Comparison of ENCODE assay signal across 15 cellular contexts in the genomic region with DNA sequence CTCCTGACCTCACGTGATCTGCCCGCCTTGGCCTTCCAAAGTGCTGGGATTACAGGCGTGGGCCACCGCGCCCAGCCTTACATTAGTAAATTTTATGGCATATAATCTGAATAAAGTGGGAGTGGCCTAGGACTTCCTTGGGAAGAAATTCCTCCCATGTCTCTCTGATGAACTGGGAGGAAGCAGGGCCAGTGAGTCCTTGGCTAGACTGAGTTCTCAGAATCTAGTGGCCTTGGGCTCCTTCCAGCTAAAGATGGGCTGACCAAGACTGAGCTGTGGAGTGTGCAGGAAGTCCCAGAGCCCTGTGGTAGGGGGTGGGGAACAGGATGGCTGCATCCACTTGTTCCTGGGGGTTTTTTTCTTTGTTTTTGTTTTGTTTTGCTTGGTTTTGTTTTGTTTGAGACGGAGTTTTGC. TPM values are rescaled to one million over a fixed set of nuclear protein-coding genes. Genes with fewer than 3 reads are reported as not detected.
A peak's percentile ranks its signal among the peaks of the same experiment; 100 is the strongest.
DNase-seq lines count a peak whose midpoint lies in the region; ATAC-seq, FAIRE-seq and TF ChIP-seq lines count a peak whose summit lies in the region.
"Had no signal": no experiment of that assay in that cellular context is flagged by ENCODE, and none has a peak within 500 bp of the region (broad histone marks: within the 10 kb centered on the region; RNA-seq: fewer than 3 reads in every experiment).

No MANE protein-coding gene starts in this region.

- no peak overlapping the region for H3K27ac Mint-ChIP-seq in natural killer cell
- H3K27ac Mint-ChIP-seq: activated naive CD4-positive, alpha-beta T cell treated with anti-CD3 and anti-CD28 coated beads, Interleukin-2, amount 50 U/mL, for 24 hours; immature natural killer cell; T-helper 1 cell treated with Interleukin-12 subunit alpha and Interleukin-12 subunit beta and Interleukin-4 antibody, amounts not matched to agents 30 μg/mL and 1 μg/mL, for 36 hours had no signal

- H3K4me3 Mint-ChIP-seq in natural killer cell = no peak overlapping the region
- H3K4me3 Mint-ChIP-seq: activated naive CD4-positive, alpha-beta T cell treated with anti-CD3 and anti-CD28 coated beads, Interleukin-2, amount 50 U/mL, for 24 hours; immature natural killer cell; T-helper 1 cell treated with Interleukin-12 subunit alpha and Interleukin-12 subunit beta and Interleukin-4 antibody, amounts not matched to agents 30 μg/mL and 1 μg/mL, for 36 hours had no signal

- TF ChIP-seq CTCF in cardiac fibroblast (IDR thresholded peaks at IDR 0.05; ENCODE audit: low read depth, low read length) (no peak), natural killer cell (IDR thresholded peaks at IDR 0.05) (no peak)

- H3K9me3 Mint-ChIP-seq in natural killer cell = no peaks in the 10 kb centered on the region
- H3K9me3 Mint-ChIP-seq: activated naive CD4-positive, alpha-beta T cell treated with anti-CD3 and anti-CD28 coated beads, Interleukin-2, amount 50 U/mL, for 24 hours; CD4-positive, alpha-beta memory T cell; immature natural killer cell; T-helper 1 cell treated with Interleukin-12 subunit alpha and Interleukin-12 subunit beta and Interleukin-4 antibody, amounts not matched to agents 30 μg/mL and 1 μg/mL, for 36 hours had no signal

- H3K36me3 ChIP-seq in small intestine (ENCODE audit: control insufficient read depth in 2 of 2, insufficient read depth in 2 of 2, low read length in 2 of 2) = peaks cover 6 to 8% of the 10 kb centered on the region in 2 donors
- H3K36me3 ChIP-seq: pancreas had no signal

- H3K27me3 Mint-ChIP-seq in natural killer cell (ENCODE audit: low read depth in 2 of 2) = peaks cover 6 to 12% of the 10 kb centered on the region in 2 donors
- H3K27me3 Mint-ChIP-seq: activated naive CD4-positive, alpha-beta T cell treated with anti-CD3 and anti-CD28 coated beads, Interleukin-2, amount 50 U/mL, for 24 hours; CD4-positive, alpha-beta memory T cell had no signal

- H3K9me3 ChIP-seq in small intestine (ENCODE audit: control insufficient read depth, low read depth) = no peaks in the 10 kb centered on the region
- H3K9me3 ChIP-seq: pancreas had no signal

- FAIRE-seq in small intestine (lab: Jason Lieb, UNC) = no peak
- FAIRE-seq: pancreas had no signal

- intact Hi-C loops in natural killer cell (cut with micrococcal nuclease) = no loop called here

- no peaks in the 10 kb centered on the region for H3K36me3 Mint-ChIP-seq in natural killer cell

- ATAC-seq in HG03378 (IDR thresholded peaks at IDR 0.05; ENCODE audit: unreplicated experiment) (no peak), natural killer cell (no peak)

- 15 to 54% (median 38%) methylated on average over 6 of the region's 6 CpGs for WGBS in small intestine, 3 donors

- peak; percentile 62 for DNase-seq in HCEC 1CT
- DNase-seq in cardiac fibroblast (ENCODE audit: low read depth in 2 of 2) = peak; percentile 63 to 77
- DNase-seq in hepatic stellate cell (ENCODE audit: low spot score) = peak; percentile 57
- DNase-seq in small intestine = peak; percentile 80
- no peak for DNase-seq in AML-193 (lab: John Stamatoyannopoulos, UW)
- no peak for DNase-seq in natural killer cell
- DNase-seq in activated CD4-positive, CD25-positive, alpha-beta regulatory T cell (lab: John Stamatoyannopoulos, UW) = no peak
- DNase-seq: activated CD4-positive, alpha-beta T cell treated with anti-CD3 and anti-CD28 coated beads, Interleukin-2, amount 50 U/mL, for 4 hours; CD4-positive, alpha-beta memory T cell; immature natural killer cell; NCI-H2029 treated with DMSO at 0.1 percent for 48 hours had no signal

- H3K4me3 ChIP-seq in cardiac fibroblast (replicated peaks in 1 of 2; ENCODE audit: low read depth in 2 of 2, low read length in 2 of 2) (no peak overlapping the region), small intestine (ENCODE audit: low read depth in 1 of 2, low read length in 2 of 2) (no peak overlapping the region)
- H3K4me3 ChIP-seq: pancreas had no signal

- H3K4me1 Mint-ChIP-seq in natural killer cell = peaks cover 14 to 34% of the 10 kb centered on the region in 2 donors

- H3K4me1 ChIP-seq in small intestine (ENCODE audit: control insufficient read depth in 2 of 2, insufficient read depth in 1 of 2, low read depth in 1 of 2, low read length in 1 of 2) = peaks cover 3 to 5% of the 10 kb centered on the region in 2 donors

- no peaks in the 10 kb centered on the region for H3K27me3 ChIP-seq in small intestine (ENCODE audit: control insufficient read depth in 2 of 2, insufficient read depth in 2 of 2, low read length in 2 of 2)
- H3K27me3 ChIP-seq: pancreas had no signal

- H3K27ac ChIP-seq in small intestine (ENCODE audit: low read depth in 1 of 2, low read length in 1 of 2) = peak overlapping the region; percentile 14 to 66
- H3K27ac ChIP-seq: pancreas had no signal

RNA-seq across cellular contexts. Expression of a gene that starts 10.0 kb away (rescaled TPM):
- 10 to 100 TPM; 25.3 to 36.2 (median 29.1) TPM for polyA plus RNA-seq in small intestine
- 10 to 100 TPM; 34.8 to 44.3 (median 36.4) TPM for total RNA-seq in natural killer cell

RNA-seq across cellular contexts. Expression of a gene that starts 26.7 kb away (rescaled TPM):
- 1 to 10 TPM; 2.0 to 2.7 (median 2.4) TPM for polyA plus RNA-seq in small intestine
- 1 to 10 TPM in 2 of 3 donors, under 1 TPM in 1; 0.68 to 1.6 (median 1.2) TPM for total RNA-seq in natural killer cell

RNA-seq across cellular contexts. Expression of a gene that starts 35.9 kb away (rescaled TPM):
- polyA plus RNA-seq in small intestine = 100 to 1,000 TPM in 2 of 3 donors, 10 to 100 TPM in 1; 93.7 to 153 (median 109) TPM
- total RNA-seq in natural killer cell = 10 to 100 TPM; 61.1 to 67.8 (median 62.3) TPM

RNA-seq across cellular contexts. Expression of a gene that starts 40.9 kb away (rescaled TPM):
- 100 to 1,000 TPM in 2 of 3 donors, 10 to 100 TPM in 1; 58.1 to 144 (median 121) TPM for polyA plus RNA-seq in small intestine
- total RNA-seq in natural killer cell = 10 to 100 TPM; 38.9 to 58.2 (median 42.6) TPM

RNA-seq across cellular contexts. Expression of a gene that starts 51.5 kb away (rescaled TPM):
- 1 to 10 TPM in 2 of 3 donors, under 1 TPM in 1; 0.89 to 5.1 (median 1.9) TPM for polyA plus RNA-seq in small intestine
- 1 to 10 TPM; 5.0 to 6.2 (median 5.7) TPM for total RNA-seq in natural killer cell

Comparison
In these comparisons a context has a peak if more than half of its experiments do, and no peak if none do; other contexts are left out.
1. DNase-seq: peak in HCEC 1CT (single experiment), cardiac fibroblast (2 of 2), hepatic stellate cell (single experiment) and small intestine (single experiment); none in AML-193 (0 of 2), natural killer cell (single experiment) and activated CD4-positive, CD25-positive, alpha-beta regulatory T cell (0 of 4).